ENCODE assay signal across 8 cellular contexts in genomic region chr20:34301587-34302311, GRCh38. TPM values are rescaled to one million over a fixed set of nuclear protein-coding genes. Genes with fewer than 3 reads are reported as not detected.
DNase-seq lines count a peak whose midpoint lies in the region; ATAC-seq lines count a peak whose summit lies in the region.

No MANE protein-coding gene starts in this region.

- H3K36me3 ChIP-seq in BLaER1 treated with 17β-estradiol and CSF1 and Interleukin-3, amounts not matched to agents 10 nM and 100 nM = peaks cover 0 to 35% (median 19%) of the 10 kb centered on the region in 11 experiments; a peak in 17 of 22 replicates
- H3K36me3 ChIP-seq in Karpas-422 (ENCODE audit: insufficient read depth, low read length) = peaks cover 8% of the 10 kb centered on the region; the same call in 1 of the 2 replicates
- H3K36me3 ChIP-seq in naive thymus-derived CD4-positive, alpha-beta T cell (ENCODE audit: control insufficient read depth in 2 of 3, insufficient read depth in 3 of 3, low read length in 3 of 3) = peaks cover 0 to 3% (median 0%) of the 10 kb centered on the region in 3 experiments

- H3K79me2 ChIP-seq in Karpas-422 (ENCODE audit: low read length) = peaks cover 65% of the 10 kb centered on the region

- H3K9me2 ChIP-seq in Karpas-422 (replicated peaks; ENCODE audit: insufficient read depth, low read length) = no peaks in the 10 kb centered on the region

- peaks cover 24 to 38% (median 34%) of the 10 kb centered on the region in 10 experiments for H3K4me1 ChIP-seq in BLaER1 treated with 17β-estradiol and CSF1 and Interleukin-3, amounts not matched to agents 10 nM and 100 nM
- peaks cover 30% of the 10 kb centered on the region for H3K4me1 ChIP-seq in Karpas-422 (ENCODE audit: low read length)
- H3K4me1 ChIP-seq in naive thymus-derived CD4-positive, alpha-beta T cell (ENCODE audit: control insufficient read depth in 2 of 2, insufficient read depth in 2 of 2, low read length in 2 of 2) = peaks cover 3 to 6% of the 10 kb centered on the region in 2 donors

- ATAC-seq in central memory CD8-positive, alpha-beta T cell (replicated peaks; ENCODE audit: extremely low read depth, poor library complexity, severe bottlenecking) = no peak
- ATAC-seq in naive thymus-derived CD4-positive, alpha-beta T cell = no peak
- no peak for ATAC-seq in GM21737 (IDR thresholded peaks at IDR 0.05; ENCODE audit: unreplicated experiment)
- no peak for ATAC-seq in HG03457 (IDR thresholded peaks at IDR 0.05; ENCODE audit: unreplicated experiment)

- no peaks in the 10 kb centered on the region for H3K27me3 Mint-ChIP-seq in central memory CD8-positive, alpha-beta T cell
- no peaks in the 10 kb centered on the region for H3K27me3 Mint-ChIP-seq in naive thymus-derived CD4-positive, alpha-beta T cell

- H3K27me3 ChIP-seq in BLaER1 treated with 17β-estradiol and CSF1 and Interleukin-3, amounts not matched to agents 10 nM and 100 nM = no peaks in the 10 kb centered on the region
- H3K27me3 ChIP-seq in Karpas-422 (ENCODE audit: low read length) = no peaks in the 10 kb centered on the region
- H3K27me3 ChIP-seq in naive thymus-derived CD4-positive, alpha-beta T cell (ENCODE audit: control insufficient read depth in 2 of 2, insufficient read depth in 2 of 2, low read length in 2 of 2) = no peaks in the 10 kb centered on the region

- peak overlapping the region; percentile 82 to 99 (median 93) for H3K4me2 ChIP-seq in BLaER1 treated with 17β-estradiol and CSF1 and Interleukin-3, amounts not matched to agents 10 nM and 100 nM
- H3K4me2 ChIP-seq in Karpas-422 (ENCODE audit: low read depth, low read length, poor library complexity, severe bottlenecking) = peak overlapping the region; percentile 75

- peaks cover 7 to 49% (median 39%) of the 10 kb centered on the region in 11 experiments; a peak in 21 of 22 replicates for H4K20me1 ChIP-seq in BLaER1 treated with 17β-estradiol and CSF1 and Interleukin-3, amounts not matched to agents 10 nM and 100 nM
- H4K20me1 ChIP-seq in Karpas-422 (ENCODE audit: insufficient read depth, low read depth, low read length) = peaks cover 19% of the 10 kb centered on the region

- DNase-seq in Karpas-422 (no peak), globus pallidus (ENCODE audit: low spot score) (no peak), SW 1271 (lab: John Stamatoyannopoulos, UW) (no peak)
- no peak for DNase-seq in central memory CD8-positive, alpha-beta T cell (ENCODE audit: low spot score in 2 of 2)
- DNase-seq in naive thymus-derived CD4-positive, alpha-beta T cell = no peak

- no peak overlapping the region for H3K27ac Mint-ChIP-seq in central memory CD8-positive, alpha-beta T cell (ENCODE audit: low read depth)
- H3K27ac Mint-ChIP-seq in naive thymus-derived CD4-positive, alpha-beta T cell = peak overlapping the region in 7 of 9 donors; percentile 55 to 93 (median 84)

- H3K9me3 Mint-ChIP-seq in central memory CD8-positive, alpha-beta T cell = no peaks in the 10 kb centered on the region
- H3K9me3 Mint-ChIP-seq in naive thymus-derived CD4-positive, alpha-beta T cell = no peaks in the 10 kb centered on the region

- H2AFZ ChIP-seq in Karpas-422 (ENCODE audit: low read length) = no peak overlapping the region

- POLR2A ChIA-PET in naive thymus-derived CD4-positive, alpha-beta T cell (lab: Charles Lee) = interaction anchor here (0.8 to 2.5 kb wide), 4 partner anchors 63 to 308 kb away, joined by 4 to 16 read pairs (median 4); partner anchors contain the start of genes DYNLRB1, EIF2S2 and RALY

- peak overlapping the region; percentile 85 to 97 (median 93); a peak in 21 of 22 replicates for H3K9ac ChIP-seq in BLaER1 treated with 17β-estradiol and CSF1 and Interleukin-3, amounts not matched to agents 10 nM and 100 nM
- peak overlapping the region; percentile 82 for H3K9ac ChIP-seq in Karpas-422 (ENCODE audit: low read length)

- H3K9me3 ChIP-seq in BLaER1 treated with 17β-estradiol and CSF1 and Interleukin-3, amounts not matched to agents 10 nM and 100 nM (replicated peaks in 1 of 11) = peaks cover 0 to 4% (median 0%) of the 10 kb centered on the region in 11 experiments; a peak in 1 of 22 replicates
- no peaks in the 10 kb centered on the region for H3K9me3 ChIP-seq in Karpas-422 (ENCODE audit: low read length)
- no peaks in the 10 kb centered on the region for H3K9me3 ChIP-seq in naive thymus-derived CD4-positive, alpha-beta T cell (ENCODE audit: control insufficient read depth in 2 of 3, low read length in 3 of 3)

- peak overlapping the region; percentile 87 for H3K4me3 Mint-ChIP-seq in central memory CD8-positive, alpha-beta T cell
- peak overlapping the region; percentile 80 to 92 (median 86) for H3K4me3 Mint-ChIP-seq in naive thymus-derived CD4-positive, alpha-beta T cell

- peak overlapping the region in 10 of 11 experiments; percentile 87 to 96 (median 94); a peak in 21 of 22 replicates for H3K27ac ChIP-seq in BLaER1 treated with 17β-estradiol and CSF1 and Interleukin-3, amounts not matched to agents 10 nM and 100 nM
- peak overlapping the region; percentile 77 for H3K27ac ChIP-seq in Karpas-422 (ENCODE audit: low read length)
- peak overlapping the region; percentile 87 for H3K27ac ChIP-seq in naive thymus-derived CD4-positive, alpha-beta T cell (ENCODE audit: low read depth, low read length)

- H3K4me1 Mint-ChIP-seq in central memory CD8-positive, alpha-beta T cell = peaks cover 5% of the 10 kb centered on the region
- peaks cover 0 to 32% (median 14%) of the 10 kb centered on the region in 7 donors for H3K4me1 Mint-ChIP-seq in naive thymus-derived CD4-positive, alpha-beta T cell

- peak overlapping the region; percentile 67 to 92 (median 85) for H3K4me3 ChIP-seq in BLaER1 treated with 17β-estradiol and CSF1 and Interleukin-3, amounts not matched to agents 10 nM and 100 nM
- peak overlapping the region; percentile 78 for H3K4me3 ChIP-seq in Karpas-422 (ENCODE audit: low read length)
- H3K4me3 ChIP-seq in naive thymus-derived CD4-positive, alpha-beta T cell (ENCODE audit: low read length) = peak overlapping the region; percentile 91

- intact Hi-C loops in naive thymus-derived CD4-positive, alpha-beta T cell (cut with micrococcal nuclease) = loop anchor here (2.0 to 5.0 kb wide), 6 partner anchors 111 to 1944 kb away; partner anchors contain the start of genes ASXL1 (in 1 of the 2), EDEM2 (in 1 of the 2), ERGIC3 (in 1 of the 2) and NCOA6 (in 1 of the 2)

- CTCF ChIA-PET in naive thymus-derived CD4-positive, alpha-beta T cell (lab: Charles Lee) = interaction anchor here (4.2 kb wide), 1 partner anchor 11 kb away, joined by 22 read pairs; no protein-coding TSS in a partner anchor

- peaks cover 3% of the 10 kb centered on the region for H3K36me3 Mint-ChIP-seq in central memory CD8-positive, alpha-beta T cell (ENCODE audit: insufficient read depth)
- peaks cover 0 to 4% (median 0%) of the 10 kb centered on the region in 5 donors for H3K36me3 Mint-ChIP-seq in naive thymus-derived CD4-positive, alpha-beta T cell

RNA-seq across cellular contexts. Expression of gene AHCY, which starts 1.4 kb away (rescaled TPM):
- total RNA-seq in Karpas-422 (2014; rRNA removed; shearing (Covaris generic); ENCODE audit: low replicate concordance) = 191 and 277 TPM in 2 replicates
- 10 to 100 TPM; 19.1 to 62.9 (median 23.7) TPM for total RNA-seq in naive thymus-derived CD4-positive, alpha-beta T cell
- 10 to 100 TPM; 27.3 to 29.9 TPM for polyA plus RNA-seq in naive thymus-derived CD4-positive, alpha-beta T cell
